1 cellular context compared by ENCODE assay signal in the genomic region with DNA sequence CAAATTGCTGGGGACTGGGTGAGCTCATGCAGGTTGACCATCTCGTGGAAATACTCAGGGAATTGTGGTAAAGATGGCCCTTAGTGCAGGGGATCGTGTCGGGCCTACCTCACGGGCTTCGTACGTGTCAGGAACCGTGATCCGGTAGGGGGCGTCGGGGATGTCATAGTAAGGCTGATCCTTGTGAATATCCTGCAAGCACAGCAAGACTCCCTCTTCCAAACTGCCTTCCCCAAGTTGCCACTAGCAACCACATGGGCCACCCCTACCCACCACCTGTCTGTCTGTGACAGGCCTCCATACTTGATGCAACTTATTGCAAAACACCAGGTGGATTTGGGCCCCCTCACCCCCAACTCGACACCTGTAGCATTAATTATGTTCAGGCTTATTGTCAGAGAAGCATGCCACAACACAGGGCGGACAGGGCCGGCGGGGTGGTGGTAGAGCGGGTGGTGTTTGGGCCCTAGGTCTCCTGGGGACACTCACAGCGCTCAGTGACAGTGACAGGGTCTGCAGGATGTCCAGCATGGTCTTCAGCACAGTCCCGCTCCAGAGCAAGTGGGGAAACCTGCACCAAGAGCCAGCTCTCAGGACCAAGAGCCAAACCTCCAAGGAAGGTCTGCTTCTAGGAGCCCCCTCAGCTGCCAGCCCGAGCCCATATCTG.
TF ChIP-seq lines count a peak whose summit lies in the region.

No MANE protein-coding gene starts in this region.

TF ChIP-seq in K562, 482 proteins besides CTCF, POLR2A, EP300 and RAD21 (continued from another document and continues in another):
- TF ChIP-seq, protein P1, sequence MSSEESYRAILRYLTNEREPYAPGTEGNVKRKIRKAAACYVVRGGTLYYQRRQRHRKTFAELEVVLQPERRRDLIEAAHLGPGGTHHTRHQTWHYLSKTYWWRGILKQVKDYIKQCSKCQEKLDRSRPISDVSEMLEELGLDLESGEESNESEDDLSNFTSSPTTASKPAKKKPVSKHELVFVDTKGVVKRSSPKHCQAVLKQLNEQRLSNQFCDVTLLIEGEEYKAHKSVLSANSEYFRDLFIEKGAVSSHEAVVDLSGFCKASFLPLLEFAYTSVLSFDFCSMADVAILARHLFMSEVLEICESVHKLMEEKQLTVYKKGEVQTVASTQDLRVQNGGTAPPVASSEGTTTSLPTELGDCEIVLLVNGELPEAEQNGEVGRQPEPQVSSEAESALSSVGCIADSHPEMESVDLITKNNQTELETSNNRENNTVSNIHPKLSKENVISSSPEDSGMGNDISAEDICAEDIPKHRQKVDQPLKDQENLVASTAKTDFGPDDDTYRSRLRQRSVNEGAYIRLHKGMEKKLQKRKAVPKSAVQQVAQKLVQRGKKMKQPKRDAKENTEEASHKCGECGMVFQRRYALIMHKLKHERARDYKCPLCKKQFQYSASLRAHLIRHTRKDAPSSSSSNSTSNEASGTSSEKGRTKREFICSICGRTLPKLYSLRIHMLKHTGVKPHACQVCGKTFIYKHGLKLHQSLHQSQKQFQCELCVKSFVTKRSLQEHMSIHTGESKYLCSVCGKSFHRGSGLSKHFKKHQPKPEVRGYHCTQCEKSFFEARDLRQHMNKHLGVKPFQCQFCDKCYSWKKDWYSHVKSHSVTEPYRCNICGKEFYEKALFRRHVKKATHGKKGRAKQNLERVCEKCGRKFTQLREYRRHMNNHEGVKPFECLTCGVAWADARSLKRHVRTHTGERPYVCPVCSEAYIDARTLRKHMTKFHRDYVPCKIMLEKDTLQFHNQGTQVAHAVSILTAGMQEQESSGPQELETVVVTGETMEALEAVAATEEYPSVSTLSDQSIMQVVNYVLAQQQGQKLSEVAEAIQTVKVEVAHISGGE (CRISPR knock-in tag; IDR thresholded peaks at IDR 0.05): 0 out of 6 replicates have a peak, but pooled peaks of 1 of the 3 experiments have one; percentile 25
- TF ChIP-seq ZNF668 (CRISPR knock-in tag; IDR thresholded peaks at IDR 0.05) (no peak), FOXJ3 (CRISPR knock-in tag; IDR thresholded peaks at IDR 0.05) (no peak), SREBF2 (CRISPR knock-in tag; IDR thresholded peaks at IDR 0.05) (no peak), BRF1 (IDR thresholded peaks at IDR 0.05; ENCODE audit: borderline replicate concordance, extremely low read depth, insufficient read length) (no peak), CBX1 (IDR thresholded peaks at IDR 0.05; ENCODE audit: low read depth) (no peak), ZNF717 (CRISPR knock-in tag; IDR thresholded peaks at IDR 0.05) (no peak), ZNF695 (CRISPR knock-in tag; IDR thresholded peaks at IDR 0.05) (no peak), PYGO2 (tag; IDR thresholded peaks at IDR 0.05) (no peak), CBFA2T2 (conservative IDR thresholded peaks at IDR 0.05) (no peak), PURB (CRISPR knock-in tag; IDR thresholded peaks at IDR 0.05; ENCODE audit: low read depth) (no peak), LCOR (CRISPR knock-in tag; IDR thresholded peaks at IDR 0.05) (no peak), MBD2 (IDR thresholded peaks at IDR 0.05; ENCODE audit: borderline replicate concordance, low read depth) (0 out of 2 replicates have a peak, but pooled peaks have one; percentile 33), SMAD2 (IDR thresholded peaks at IDR 0.05; ENCODE audit: low read depth, low read length) (no peak), CHCHD3 (CRISPR knock-in tag; IDR thresholded peaks at IDR 0.05) (no peak), CC2D1A (IDR thresholded peaks at IDR 0.05) (no peak), ZNF140 (CRISPR knock-in tag; IDR thresholded peaks at IDR 0.05) (no peak), ZC3H4 (CRISPR knock-in tag; IDR thresholded peaks at IDR 0.05; ENCODE audit: borderline replicate concordance) (no peak), KDM1A (IDR thresholded peaks at IDR 0.05) (no peak), CEBPB (tag; IDR thresholded peaks at IDR 0.05) (peak; percentile 65; the same call in 1 of the 2 replicates), CBFA2T3 (IDR thresholded peaks at IDR 0.05) (no peak), ZNF197 (CRISPR knock-in tag; IDR thresholded peaks at IDR 0.05; ENCODE audit: low read depth) (no peak), TFAM (CRISPR knock-in tag; conservative IDR thresholded peaks at IDR 0.05) (no peak), ZFPM2 (CRISPR knock-in tag; IDR thresholded peaks at IDR 0.05) (no peak), ETV6 (IDR thresholded peaks at IDR 0.05; ENCODE audit: borderline replicate concordance in 1 of 2, low read depth in 2 of 2, low read length in 1 of 2) (no peak), ETV6 (CRISPR knock-in tag; IDR thresholded peaks at IDR 0.05; ENCODE audit: borderline replicate concordance) (no peak), PRMT5 (CRISPR knock-in tag; IDR thresholded peaks at IDR 0.05) (no peak), C11orf30 (IDR thresholded peaks at IDR 0.05; ENCODE audit: low read depth) (no peak), RFX1 (IDR thresholded peaks at IDR 0.05) (no peak)
- TF ChIP-seq, protein P2, sequence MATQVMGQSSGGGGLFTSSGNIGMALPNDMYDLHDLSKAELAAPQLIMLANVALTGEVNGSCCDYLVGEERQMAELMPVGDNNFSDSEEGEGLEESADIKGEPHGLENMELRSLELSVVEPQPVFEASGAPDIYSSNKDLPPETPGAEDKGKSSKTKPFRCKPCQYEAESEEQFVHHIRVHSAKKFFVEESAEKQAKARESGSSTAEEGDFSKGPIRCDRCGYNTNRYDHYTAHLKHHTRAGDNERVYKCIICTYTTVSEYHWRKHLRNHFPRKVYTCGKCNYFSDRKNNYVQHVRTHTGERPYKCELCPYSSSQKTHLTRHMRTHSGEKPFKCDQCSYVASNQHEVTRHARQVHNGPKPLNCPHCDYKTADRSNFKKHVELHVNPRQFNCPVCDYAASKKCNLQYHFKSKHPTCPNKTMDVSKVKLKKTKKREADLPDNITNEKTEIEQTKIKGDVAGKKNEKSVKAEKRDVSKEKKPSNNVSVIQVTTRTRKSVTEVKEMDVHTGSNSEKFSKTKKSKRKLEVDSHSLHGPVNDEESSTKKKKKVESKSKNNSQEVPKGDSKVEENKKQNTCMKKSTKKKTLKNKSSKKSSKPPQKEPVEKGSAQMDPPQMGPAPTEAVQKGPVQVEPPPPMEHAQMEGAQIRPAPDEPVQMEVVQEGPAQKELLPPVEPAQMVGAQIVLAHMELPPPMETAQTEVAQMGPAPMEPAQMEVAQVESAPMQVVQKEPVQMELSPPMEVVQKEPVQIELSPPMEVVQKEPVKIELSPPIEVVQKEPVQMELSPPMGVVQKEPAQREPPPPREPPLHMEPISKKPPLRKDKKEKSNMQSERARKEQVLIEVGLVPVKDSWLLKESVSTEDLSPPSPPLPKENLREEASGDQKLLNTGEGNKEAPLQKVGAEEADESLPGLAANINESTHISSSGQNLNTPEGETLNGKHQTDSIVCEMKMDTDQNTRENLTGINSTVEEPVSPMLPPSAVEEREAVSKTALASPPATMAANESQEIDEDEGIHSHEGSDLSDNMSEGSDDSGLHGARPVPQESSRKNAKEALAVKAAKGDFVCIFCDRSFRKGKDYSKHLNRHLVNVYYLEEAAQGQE (CRISPR knock-in tag; IDR thresholded peaks at IDR 0.05; ENCODE audit: low read depth): no peak
- TF ChIP-seq, protein P3, sequence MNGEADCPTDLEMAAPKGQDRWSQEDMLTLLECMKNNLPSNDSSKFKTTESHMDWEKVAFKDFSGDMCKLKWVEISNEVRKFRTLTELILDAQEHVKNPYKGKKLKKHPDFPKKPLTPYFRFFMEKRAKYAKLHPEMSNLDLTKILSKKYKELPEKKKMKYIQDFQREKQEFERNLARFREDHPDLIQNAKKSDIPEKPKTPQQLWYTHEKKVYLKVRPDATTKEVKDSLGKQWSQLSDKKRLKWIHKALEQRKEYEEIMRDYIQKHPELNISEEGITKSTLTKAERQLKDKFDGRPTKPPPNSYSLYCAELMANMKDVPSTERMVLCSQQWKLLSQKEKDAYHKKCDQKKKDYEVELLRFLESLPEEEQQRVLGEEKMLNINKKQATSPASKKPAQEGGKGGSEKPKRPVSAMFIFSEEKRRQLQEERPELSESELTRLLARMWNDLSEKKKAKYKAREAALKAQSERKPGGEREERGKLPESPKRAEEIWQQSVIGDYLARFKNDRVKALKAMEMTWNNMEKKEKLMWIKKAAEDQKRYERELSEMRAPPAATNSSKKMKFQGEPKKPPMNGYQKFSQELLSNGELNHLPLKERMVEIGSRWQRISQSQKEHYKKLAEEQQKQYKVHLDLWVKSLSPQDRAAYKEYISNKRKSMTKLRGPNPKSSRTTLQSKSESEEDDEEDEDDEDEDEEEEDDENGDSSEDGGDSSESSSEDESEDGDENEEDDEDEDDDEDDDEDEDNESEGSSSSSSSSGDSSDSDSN (IDR thresholded peaks at IDR 0.05; ENCODE audit: borderline replicate concordance in 1 of 2, low read depth in 2 of 2, low read length in 2 of 2): no peak
- TF ChIP-seq, protein P4, sequence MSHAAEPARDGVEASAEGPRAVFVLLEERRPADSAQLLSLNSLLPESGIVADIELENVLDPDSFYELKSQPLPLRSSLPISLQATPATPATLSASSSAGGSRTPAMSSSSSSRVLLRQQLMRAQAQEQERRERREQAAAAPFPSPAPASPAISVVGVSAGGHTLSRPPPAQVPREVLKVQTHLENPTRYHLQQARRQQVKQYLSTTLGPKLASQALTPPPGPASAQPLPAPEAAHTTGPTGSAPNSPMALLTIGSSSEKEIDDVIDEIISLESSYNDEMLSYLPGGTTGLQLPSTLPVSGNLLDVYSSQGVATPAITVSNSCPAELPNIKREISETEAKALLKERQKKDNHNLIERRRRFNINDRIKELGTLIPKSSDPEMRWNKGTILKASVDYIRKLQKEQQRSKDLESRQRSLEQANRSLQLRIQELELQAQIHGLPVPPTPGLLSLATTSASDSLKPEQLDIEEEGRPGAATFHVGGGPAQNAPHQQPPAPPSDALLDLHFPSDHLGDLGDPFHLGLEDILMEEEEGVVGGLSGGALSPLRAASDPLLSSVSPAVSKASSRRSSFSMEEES (CRISPR knock-in tag; IDR thresholded peaks at IDR 0.05): no peak
- TF ChIP-seq, protein P5, sequence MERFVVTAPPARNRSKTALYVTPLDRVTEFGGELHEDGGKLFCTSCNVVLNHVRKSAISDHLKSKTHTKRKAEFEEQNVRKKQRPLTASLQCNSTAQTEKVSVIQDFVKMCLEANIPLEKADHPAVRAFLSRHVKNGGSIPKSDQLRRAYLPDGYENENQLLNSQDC (CRISPR knock-in tag; IDR thresholded peaks at IDR 0.05): 0 out of 2 replicates have a peak, but pooled peaks have one; percentile 35
- TF ChIP-seq, protein P6, sequence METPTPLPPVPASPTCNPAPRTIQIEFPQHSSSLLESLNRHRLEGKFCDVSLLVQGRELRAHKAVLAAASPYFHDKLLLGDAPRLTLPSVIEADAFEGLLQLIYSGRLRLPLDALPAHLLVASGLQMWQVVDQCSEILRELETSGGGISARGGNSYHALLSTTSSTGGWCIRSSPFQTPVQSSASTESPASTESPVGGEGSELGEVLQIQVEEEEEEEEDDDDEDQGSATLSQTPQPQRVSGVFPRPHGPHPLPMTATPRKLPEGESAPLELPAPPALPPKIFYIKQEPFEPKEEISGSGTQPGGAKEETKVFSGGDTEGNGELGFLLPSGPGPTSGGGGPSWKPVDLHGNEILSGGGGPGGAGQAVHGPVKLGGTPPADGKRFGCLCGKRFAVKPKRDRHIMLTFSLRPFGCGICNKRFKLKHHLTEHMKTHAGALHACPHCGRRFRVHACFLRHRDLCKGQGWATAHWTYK (CRISPR knock-in tag; IDR thresholded peaks at IDR 0.05): 0 out of 2 replicates have a peak, but pooled peaks have one; percentile 27
- TF ChIP-seq, protein P7, sequence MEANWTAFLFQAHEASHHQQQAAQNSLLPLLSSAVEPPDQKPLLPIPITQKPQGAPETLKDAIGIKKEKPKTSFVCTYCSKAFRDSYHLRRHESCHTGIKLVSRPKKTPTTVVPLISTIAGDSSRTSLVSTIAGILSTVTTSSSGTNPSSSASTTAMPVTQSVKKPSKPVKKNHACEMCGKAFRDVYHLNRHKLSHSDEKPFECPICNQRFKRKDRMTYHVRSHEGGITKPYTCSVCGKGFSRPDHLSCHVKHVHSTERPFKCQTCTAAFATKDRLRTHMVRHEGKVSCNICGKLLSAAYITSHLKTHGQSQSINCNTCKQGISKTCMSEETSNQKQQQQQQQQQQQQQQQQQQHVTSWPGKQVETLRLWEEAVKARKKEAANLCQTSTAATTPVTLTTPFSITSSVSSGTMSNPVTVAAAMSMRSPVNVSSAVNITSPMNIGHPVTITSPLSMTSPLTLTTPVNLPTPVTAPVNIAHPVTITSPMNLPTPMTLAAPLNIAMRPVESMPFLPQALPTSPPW (CRISPR knock-in tag; IDR thresholded peaks at IDR 0.05): no peak
- TF ChIP-seq, protein P8, sequence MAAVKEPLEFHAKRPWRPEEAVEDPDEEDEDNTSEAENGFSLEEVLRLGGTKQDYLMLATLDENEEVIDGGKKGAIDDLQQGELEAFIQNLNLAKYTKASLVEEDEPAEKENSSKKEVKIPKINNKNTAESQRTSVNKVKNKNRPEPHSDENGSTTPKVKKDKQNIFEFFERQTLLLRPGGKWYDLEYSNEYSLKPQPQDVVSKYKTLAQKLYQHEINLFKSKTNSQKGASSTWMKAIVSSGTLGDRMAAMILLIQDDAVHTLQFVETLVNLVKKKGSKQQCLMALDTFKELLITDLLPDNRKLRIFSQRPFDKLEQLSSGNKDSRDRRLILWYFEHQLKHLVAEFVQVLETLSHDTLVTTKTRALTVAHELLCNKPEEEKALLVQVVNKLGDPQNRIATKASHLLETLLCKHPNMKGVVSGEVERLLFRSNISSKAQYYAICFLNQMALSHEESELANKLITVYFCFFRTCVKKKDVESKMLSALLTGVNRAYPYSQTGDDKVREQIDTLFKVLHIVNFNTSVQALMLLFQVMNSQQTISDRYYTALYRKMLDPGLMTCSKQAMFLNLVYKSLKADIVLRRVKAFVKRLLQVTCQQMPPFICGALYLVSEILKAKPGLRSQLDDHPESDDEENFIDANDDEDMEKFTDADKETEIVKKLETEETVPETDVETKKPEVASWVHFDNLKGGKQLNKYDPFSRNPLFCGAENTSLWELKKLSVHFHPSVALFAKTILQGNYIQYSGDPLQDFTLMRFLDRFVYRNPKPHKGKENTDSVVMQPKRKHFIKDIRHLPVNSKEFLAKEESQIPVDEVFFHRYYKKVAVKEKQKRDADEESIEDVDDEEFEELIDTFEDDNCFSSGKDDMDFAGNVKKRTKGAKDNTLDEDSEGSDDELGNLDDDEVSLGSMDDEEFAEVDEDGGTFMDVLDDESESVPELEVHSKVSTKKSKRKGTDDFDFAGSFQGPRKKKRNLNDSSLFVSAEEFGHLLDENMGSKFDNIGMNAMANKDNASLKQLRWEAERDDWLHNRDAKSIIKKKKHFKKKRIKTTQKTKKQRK (IDR thresholded peaks at IDR 0.05; ENCODE audit: borderline replicate concordance, low read depth, low read length): no peak
- TF ChIP-seq, protein P9, sequence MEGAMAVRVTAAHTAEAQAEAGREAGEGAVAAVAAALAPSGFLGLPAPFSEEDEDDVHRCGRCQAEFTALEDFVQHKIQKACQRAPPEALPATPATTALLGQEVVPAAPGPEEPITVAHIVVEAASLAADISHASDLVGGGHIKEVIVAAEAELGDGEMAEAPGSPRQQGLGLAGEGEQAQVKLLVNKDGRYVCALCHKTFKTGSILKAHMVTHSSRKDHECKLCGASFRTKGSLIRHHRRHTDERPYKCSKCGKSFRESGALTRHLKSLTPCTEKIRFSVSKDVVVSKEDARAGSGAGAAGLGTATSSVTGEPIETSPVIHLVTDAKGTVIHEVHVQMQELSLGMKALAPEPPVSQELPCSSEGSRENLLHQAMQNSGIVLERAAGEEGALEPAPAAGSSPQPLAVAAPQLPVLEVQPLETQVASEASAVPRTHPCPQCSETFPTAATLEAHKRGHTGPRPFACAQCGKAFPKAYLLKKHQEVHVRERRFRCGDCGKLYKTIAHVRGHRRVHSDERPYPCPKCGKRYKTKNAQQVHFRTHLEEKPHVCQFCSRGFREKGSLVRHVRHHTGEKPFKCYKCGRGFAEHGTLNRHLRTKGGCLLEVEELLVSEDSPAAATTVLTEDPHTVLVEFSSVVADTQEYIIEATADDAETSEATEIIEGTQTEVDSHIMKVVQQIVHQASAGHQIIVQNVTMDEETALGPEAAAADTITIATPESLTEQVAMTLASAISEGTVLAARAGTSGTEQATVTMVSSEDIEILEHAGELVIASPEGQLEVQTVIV (CRISPR knock-in tag; IDR thresholded peaks at IDR 0.05; ENCODE audit: borderline replicate concordance): no peak
